Comparison of ENCODE assay signal across 12 cellular contexts in the genomic region with DNA sequence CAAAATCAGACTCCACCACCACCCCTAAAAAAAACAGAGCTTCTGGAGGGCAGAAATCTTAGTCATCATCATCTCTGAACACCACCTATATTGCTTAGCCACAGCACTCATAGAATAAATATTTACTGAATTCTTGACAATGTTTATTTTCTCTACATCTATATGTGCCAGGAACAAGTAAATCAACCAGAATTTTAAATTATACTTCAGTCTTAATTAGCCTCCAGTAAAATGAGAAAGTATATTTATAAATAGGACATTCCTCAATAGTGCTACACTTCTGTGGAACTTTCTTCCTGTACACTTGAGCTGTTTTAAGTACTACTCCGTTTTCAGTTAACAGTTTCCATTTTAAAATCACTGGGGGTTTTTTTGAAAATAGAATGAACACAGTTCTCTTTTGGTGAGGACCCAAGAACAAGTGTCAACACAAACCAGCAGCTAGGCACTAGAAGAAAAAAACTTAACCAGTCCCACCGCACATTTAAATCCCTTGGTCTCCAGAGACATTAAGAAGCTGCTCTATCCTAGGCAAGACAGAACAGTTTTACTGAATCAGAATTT. TPM values are rescaled to one million over a fixed set of nuclear protein-coding genes. Genes with fewer than 3 reads are reported as not detected.
DNase-seq lines count a peak whose midpoint lies in the region; ATAC-seq, FAIRE-seq and TF ChIP-seq lines count a peak whose summit lies in the region.
"Had no signal": no experiment of that assay in that cellular context is flagged by ENCODE, and none has a peak within 500 bp of the region (broad histone marks: within the 10 kb centered on the region; RNA-seq: fewer than 3 reads in every experiment).

No MANE protein-coding gene starts in this region.

- H3K27me3 Mint-ChIP-seq in activated T-helper 17 cell treated with anti-CD3 and anti-CD28 coated beads, Interleukin-2, amount 50 U/mL, for 72 hours, result no peaks in the 10 kb centered on the region

- peak; percentile 34 for ATAC-seq in HG03045 (IDR thresholded peaks at IDR 0.05; ENCODE audit: unreplicated experiment)
- no peak for ATAC-seq in activated T-helper 17 cell treated with anti-CD3 and anti-CD28 coated beads, Interleukin-2, amount 50 U/mL, for 72 hours (replicated peaks)

- DNase-seq in GM12891 (ENCODE audit: insufficient read length, low spot score) (no peak), T47D (ENCODE audit: low read depth in 1 of 2, low spot score in 1 of 2) (peak; percentile 25 to 36), renal cortical epithelial cell (ENCODE audit: low read depth) (peak; percentile 65), iPS-NIHi11 (ENCODE audit: low spot score) (no peak), inferior parietal cortex (ENCODE audit: extremely low spot score) (no peak), NCI-H2196 (lab: John Stamatoyannopoulos, UW; ENCODE audit: unreplicated experiment) (no peak)
- DNase-seq: activated CD4-positive, alpha-beta T cell treated with anti-CD3 and anti-CD28 coated beads, Interleukin-2, amount 50 U/mL, for 48 hours; central memory CD4-positive, alpha-beta T cell; NCI-H524 treated with DMSO at 0.1 percent for 48 hours; small intestine had no signal

- no peaks in the 10 kb centered on the region for H3K9me3 Mint-ChIP-seq in activated T-helper 17 cell treated with anti-CD3 and anti-CD28 coated beads, Interleukin-2, amount 50 U/mL, for 72 hours

- FAIRE-seq in GM12891 (lab: Jason Lieb, UNC), result peak; percentile 80
- FAIRE-seq: small intestine had no signal

- H3K27ac Mint-ChIP-seq in activated T-helper 17 cell treated with anti-CD3 and anti-CD28 coated beads, Interleukin-2, amount 50 U/mL, for 72 hours, result no peak overlapping the region

- TF ChIP-seq POLR2A in GM12891 (IDR thresholded peaks at IDR 0.05; ENCODE audit: low read depth, low read length), result no peak

- H3K4me1 Mint-ChIP-seq in activated T-helper 17 cell treated with anti-CD3 and anti-CD28 coated beads, Interleukin-2, amount 50 U/mL, for 72 hours, result no peaks in the 10 kb centered on the region

- H3K36me3 Mint-ChIP-seq in activated T-helper 17 cell treated with anti-CD3 and anti-CD28 coated beads, Interleukin-2, amount 50 U/mL, for 72 hours (ENCODE audit: low read depth), result no peaks in the 10 kb centered on the region

- in situ Hi-C loops in T47D (cut with HindIII; ENCODE audit: low pct_unique_long_range_greater_than_20kb, low sequenced_read_pairs), result no loop called here

- H3K4me3 Mint-ChIP-seq in activated T-helper 17 cell treated with anti-CD3 and anti-CD28 coated beads, Interleukin-2, amount 50 U/mL, for 72 hours, result no peak overlapping the region

TF ChIP-seq in GM12891, 5 proteins besides CTCF, POLR2A, EP300 and RAD21:
- TF ChIP-seq TAF1 (IDR thresholded peaks at IDR 0.05; ENCODE audit: low read depth, low read length), result 0 out of 2 replicates have a peak, but pooled peaks have one; percentile 17
- no peak for TF ChIP-seq POU2F2 (IDR thresholded peaks at IDR 0.05; ENCODE audit: low read depth, low read length)

RNA-seq across cellular contexts. Expression of a gene that starts 25.5 kb away (rescaled TPM):
- 99.2 TPM for polyA plus RNA-seq in GM12891 (2012; ENCODE audit: low read depth, missing spikeins)
- 45.3 and 89.7 TPM in 2 replicates for total RNA-seq in renal cortical epithelial cell
- total RNA-seq in activated T-helper 17 cell treated with anti-CD3 and anti-CD28 coated beads, Interleukin-2, amount 50 U/mL, for 72 hours, result 1 to 10 TPM; 2.6 to 2.9 TPM

Comparison
In these comparisons a context has a peak if more than half of its experiments do, and no peak if none do; other contexts are left out.
1. DNase-seq: peak in T47D (2 of 2) and renal cortical epithelial cell (single experiment); none in GM12891 (single experiment), iPS-NIHi11 (single experiment), inferior parietal cortex (single experiment) and NCI-H2196 (single experiment).
2. RNA of a gene that starts 25.5 kb away (total RNA-seq): 45.3 to 89.7 TPM in renal cortical epithelial cell; 2.6 to 2.9 TPM in activated T-helper 17 cell treated with anti-CD3 and anti-CD28 coated beads, Interleukin-2, amount 50 U/mL, for 72 hours; every median in the first group is over 10 times any median in the second.